In genomic region chr2:112311932-112312331, GRCh38 we compare ENCODE assay signal across 2 cellular contexts.
TF ChIP-seq lines count a peak whose summit lies in the region.

No MANE protein-coding gene starts in this region.

TF ChIP-seq in HepG2, 621 proteins besides CTCF, POLR2A, EP300 and RAD21:
- TF ChIP-seq MAFF (IDR thresholded peaks at IDR 0.05; ENCODE audit: low read depth, low read length) (peak; percentile 67; the same call in 1 of the 2 replicates), ZBTB10 (CRISPR knock-in tag; IDR thresholded peaks at IDR 0.05; ENCODE audit: borderline replicate concordance) (no peak), MAFK (conservative IDR thresholded peaks at IDR 0.05 in 1 of 2, IDR thresholded peaks at IDR 0.05 in 1 of 2; ENCODE audit: low read length in 2 of 2) (peak; percentile 71 to 84)
TF ChIP-seq in HepG2: peak in this region for 2.

TF ChIP-seq in IMR-90, 13 proteins besides CTCF, POLR2A, EP300 and RAD21:
- TF ChIP-seq MAFK (IDR thresholded peaks at IDR 0.05; ENCODE audit: low read depth, low read length) (peak; percentile 54; the same call in 1 of the 2 replicates), MAZ (IDR thresholded peaks at IDR 0.05; ENCODE audit: borderline replicate concordance, low read depth, low read length) (no peak)
